Comparison of ENCODE assay signal across 10 cellular contexts in the genomic region with DNA sequence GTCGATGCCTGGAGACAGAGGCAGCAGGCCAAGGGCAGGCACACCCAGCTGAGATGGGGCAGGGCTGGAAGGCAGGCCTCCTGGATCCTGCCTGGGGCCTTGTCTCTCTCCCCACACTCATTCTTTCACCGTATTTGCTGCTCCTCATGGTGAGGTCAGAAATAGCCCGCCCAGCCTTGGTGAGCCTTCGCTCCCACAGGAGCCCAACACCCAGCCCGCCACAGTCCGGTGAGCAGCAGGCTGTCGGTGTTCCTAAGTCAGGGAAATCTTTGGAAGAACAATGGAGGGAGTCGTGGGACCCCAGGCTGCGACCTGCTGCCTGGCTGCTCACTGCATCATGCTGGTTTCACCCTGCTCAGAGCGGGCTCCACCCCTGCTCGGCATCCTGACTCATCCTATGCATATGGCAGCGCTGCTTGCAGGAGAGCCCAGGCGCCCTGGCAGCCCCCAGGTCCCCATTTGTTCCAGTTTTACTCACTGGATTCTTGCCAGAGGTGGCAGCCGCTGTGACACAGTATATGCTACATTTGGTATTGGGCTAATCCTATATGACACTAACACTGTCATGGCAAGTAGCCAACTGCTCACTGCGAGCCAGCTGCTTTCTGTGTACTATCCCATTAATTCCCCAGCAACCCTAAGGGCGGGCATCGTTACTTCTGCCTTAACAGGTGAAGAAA. TPM values are rescaled to one million over a fixed set of nuclear protein-coding genes. Genes with fewer than 3 reads are reported as not detected.
DNase-seq lines count a peak whose midpoint lies in the region; ATAC-seq and TF ChIP-seq lines count a peak whose summit lies in the region.
"Had no signal": no experiment of that assay in that cellular context is flagged by ENCODE, and none has a peak within 500 bp of the region (broad histone marks: within the 10 kb centered on the region; RNA-seq: fewer than 3 reads in every experiment).

No MANE protein-coding gene starts in this region.

- no peak for ATAC-seq in HG02885 (IDR thresholded peaks at IDR 0.05; ENCODE audit: poor library complexity, unreplicated experiment)

- POLR2A ChIA-PET in SK-N-SH (lab: Yijun Ruan, JAX): interaction anchor here (0.6 kb wide), 1 partner anchor 26 kb away, joined by 3 read pairs; no protein-coding TSS in a partner anchor

- H3K9me3 ChIP-seq in SK-N-SH: no peaks in the 10 kb centered on the region
- H3K9me3 ChIP-seq: Caco-2 had no signal

- no peak overlapping the region for H3K27ac Mint-ChIP-seq in CD14-positive monocyte

- H3K79me2 ChIP-seq in SK-N-SH (ENCODE audit: insufficient read depth): no peaks in the 10 kb centered on the region; the same call in 1 of the 2 replicates

- TF ChIP-seq EP300 in Ishikawa (IDR thresholded peaks at IDR 0.05; ENCODE audit: borderline replicate concordance): peak; percentile 95
- TF ChIP-seq EP300 in SK-N-SH (IDR thresholded peaks at IDR 0.05; ENCODE audit: borderline replicate concordance in 1 of 2, low read depth in 1 of 2, low read length in 1 of 2): peak in 1 of 2 experiments; percentile 85; a peak in 2 of 4 replicates

- H4K20me1 ChIP-seq in SK-N-SH (ENCODE audit: insufficient read depth): no peaks in the 10 kb centered on the region

- WGBS in SK-N-SH (ENCODE audit: low lambda C conversion rate): 56% methylated on average over 15 of the region's 17 CpGs

- H3F3A ChIP-seq in SK-N-SH (replicated peaks; ENCODE audit: insufficient read depth): peaks cover 10% of the 10 kb centered on the region

- H3K36me3 ChIP-seq in SK-N-SH (replicated peaks in 1 of 2; ENCODE audit: control insufficient read depth in 1 of 2, insufficient read depth in 2 of 2, low read length in 1 of 2): peaks cover 7 to 12% of the 10 kb centered on the region in 2 experiments

- no peak overlapping the region for H3K4me3 ChIP-seq in SK-N-SH (ENCODE audit: low read depth in 2 of 2, low read length in 1 of 2)

- peaks cover 0 to 5% (median 2%) of the 10 kb centered on the region in 3 donors for H3K27me3 Mint-ChIP-seq in CD14-positive monocyte (ENCODE audit: low read depth in 3 of 3)
- H3K27me3 Mint-ChIP-seq: central memory CD8-positive, alpha-beta T cell had no signal

- CTCF ChIA-PET in SK-N-SH (lab: Yijun Ruan, JAX): interaction anchor here (5.1 kb wide), 1 partner anchor 12 kb away, joined by 54 read pairs; no protein-coding TSS in a partner anchor

- intact Hi-C loops in CD14-positive monocyte (cut with micrococcal nuclease): no loop called here

- peak overlapping the region; percentile 68 to 80 for H3K27ac ChIP-seq in SK-N-SH (ENCODE audit: low read depth in 2 of 2, low read length in 1 of 2)

- peak overlapping the region; percentile 39; the same call in 1 of the 2 replicates for H3K9ac ChIP-seq in SK-N-SH

- H3K4me1 ChIP-seq in SK-N-SH (ENCODE audit: control insufficient read depth in 1 of 2, insufficient read depth in 2 of 2, low read depth in 1 of 2, low read length in 1 of 2): peaks cover 21 to 25% of the 10 kb centered on the region in 2 experiments; a peak in 3 of 4 replicates
- H3K4me1 ChIP-seq: Caco-2 had no signal

- no peak overlapping the region for H3K4me3 Mint-ChIP-seq in CD14-positive monocyte
- H3K4me3 Mint-ChIP-seq: central memory CD8-positive, alpha-beta T cell had no signal

- H3K9me3 Mint-ChIP-seq in CD14-positive monocyte: no peaks in the 10 kb centered on the region
- H3K9me3 Mint-ChIP-seq: central memory CD8-positive, alpha-beta T cell had no signal

- DNase-seq in A172 (ENCODE audit: low spot score): peak; percentile 3
- DNase-seq in SK-N-SH: peak; percentile 87
- DNase-seq in kidney glomerular epithelial cell (lab: John Stamatoyannopoulos, UW): peak; percentile 89
- DNase-seq in SIG-M5 treated with dmso at 0.1 percent for 504 hours (lab: John Stamatoyannopoulos, UW; ENCODE audit: unreplicated experiment): no peak
- no peak for DNase-seq in CD14-positive monocyte (ENCODE audit: low spot score)
- DNase-seq in OCI-M1 (lab: John Stamatoyannopoulos, UW): no peak
- DNase-seq: Caco-2 had no signal

- peak overlapping the region; percentile 31 for H3K4me2 ChIP-seq in SK-N-SH

- H3K4me1 Mint-ChIP-seq in CD14-positive monocyte: no peaks in the 10 kb centered on the region

- TF ChIP-seq CTCF in SK-N-SH (IDR thresholded peaks at IDR 0.05) (no peak), CD14-positive monocyte (IDR thresholded peaks at IDR 0.05) (no peak)

- no peaks in the 10 kb centered on the region for H3K9me2 ChIP-seq in SK-N-SH

- no peak overlapping the region for H2AFZ ChIP-seq in SK-N-SH (ENCODE audit: low read depth)

- peaks cover 69 to 91% of the 10 kb centered on the region in 2 donors for H3K36me3 Mint-ChIP-seq in CD14-positive monocyte

- TF ChIP-seq RAD21 in Ishikawa (IDR thresholded peaks at IDR 0.05; ENCODE audit: low read depth) (peak; percentile 18), SK-N-SH (IDR thresholded peaks at IDR 0.05; ENCODE audit: low read length) (peak; percentile 5; the same call in 1 of the 2 replicates)

- no peaks in the 10 kb centered on the region for H3K27me3 ChIP-seq in SK-N-SH (ENCODE audit: insufficient read depth)

TF ChIP-seq in Ishikawa, 13 proteins besides CTCF, POLR2A, EP300 and RAD21 (continues in another document):
- TF ChIP-seq CREB1 (IDR thresholded peaks at IDR 0.05; ENCODE audit: low read depth) (0 out of 2 replicates have a peak, but pooled peaks have one; percentile 32), YY1 (IDR thresholded peaks at IDR 0.05; ENCODE audit: low read depth) (peak; percentile 84), EGR1 (IDR thresholded peaks at IDR 0.05) (no peak), CEBPB (IDR thresholded peaks at IDR 0.05) (peak; percentile 25; the same call in 1 of the 2 replicates), ZBTB7A (IDR thresholded peaks at IDR 0.05; ENCODE audit: low read depth) (peak; percentile 69; the same call in 1 of the 2 replicates), NFIC (IDR thresholded peaks at IDR 0.05) (peak; percentile 96), FOXM1 (IDR thresholded peaks at IDR 0.05; ENCODE audit: borderline replicate concordance, low read depth) (peak; percentile 84; the same call in 1 of the 2 replicates), TCF12 (IDR thresholded peaks at IDR 0.05; ENCODE audit: low read depth) (peak; percentile 95), TEAD4 (IDR thresholded peaks at IDR 0.05) (peak; percentile 83), TAF1 (IDR thresholded peaks at IDR 0.05; ENCODE audit: low read depth) (0 out of 2 replicates have a peak, but pooled peaks have one; percentile 24)
- TF ChIP-seq, protein P1, sequence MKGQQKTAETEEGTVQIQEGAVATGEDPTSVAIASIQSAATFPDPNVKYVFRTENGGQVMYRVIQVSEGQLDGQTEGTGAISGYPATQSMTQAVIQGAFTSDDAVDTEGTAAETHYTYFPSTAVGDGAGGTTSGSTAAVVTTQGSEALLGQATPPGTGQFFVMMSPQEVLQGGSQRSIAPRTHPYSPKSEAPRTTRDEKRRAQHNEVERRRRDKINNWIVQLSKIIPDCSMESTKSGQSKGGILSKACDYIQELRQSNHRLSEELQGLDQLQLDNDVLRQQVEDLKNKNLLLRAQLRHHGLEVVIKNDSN (IDR thresholded peaks at IDR 0.05): no peak

TF ChIP-seq in SK-N-SH, 30 proteins besides CTCF, POLR2A, EP300 and RAD21 (continues in another document):
- peak; percentile 37; the same call in 1 of the 2 replicates for TF ChIP-seq FOXJ3 (CRISPR knock-in tag; IDR thresholded peaks at IDR 0.05)
- TF ChIP-seq MEF2A (IDR thresholded peaks at IDR 0.05; ENCODE audit: borderline replicate concordance, low read depth): no peak
- TF ChIP-seq ELF1 (IDR thresholded peaks at IDR 0.05): no peak
- TF ChIP-seq MXI1 (IDR thresholded peaks at IDR 0.05; ENCODE audit: low read depth, low read length): peak; percentile 61; the same call in 1 of the 2 replicates
- peak; percentile 56 for TF ChIP-seq NFIC (IDR thresholded peaks at IDR 0.05; ENCODE audit: borderline replicate concordance)
- no peak for TF ChIP-seq YY1 (IDR thresholded peaks at IDR 0.05; ENCODE audit: low read depth)
- no peak for TF ChIP-seq TEAD4 (IDR thresholded peaks at IDR 0.05; ENCODE audit: borderline replicate concordance, insufficient read depth)
- TF ChIP-seq CHD2 (IDR thresholded peaks at IDR 0.05; ENCODE audit: low read length, partially characterized antibody): peak; percentile 28
- TF ChIP-seq, protein P2, sequence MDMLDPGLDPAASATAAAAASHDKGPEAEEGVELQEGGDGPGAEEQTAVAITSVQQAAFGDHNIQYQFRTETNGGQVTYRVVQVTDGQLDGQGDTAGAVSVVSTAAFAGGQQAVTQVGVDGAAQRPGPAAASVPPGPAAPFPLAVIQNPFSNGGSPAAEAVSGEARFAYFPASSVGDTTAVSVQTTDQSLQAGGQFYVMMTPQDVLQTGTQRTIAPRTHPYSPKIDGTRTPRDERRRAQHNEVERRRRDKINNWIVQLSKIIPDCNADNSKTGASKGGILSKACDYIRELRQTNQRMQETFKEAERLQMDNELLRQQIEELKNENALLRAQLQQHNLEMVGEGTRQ (IDR thresholded peaks at IDR 0.05; ENCODE audit: borderline replicate concordance, low read depth, low read length): no peak
- TF ChIP-seq ZBTB33 (IDR thresholded peaks at IDR 0.05; ENCODE audit: borderline replicate concordance, low read depth): no peak
- no peak for TF ChIP-seq POLR2AphosphoS5 (IDR thresholded peaks at IDR 0.05; ENCODE audit: low read depth, low read length)
- TF ChIP-seq NRF1 (IDR thresholded peaks at IDR 0.05; ENCODE audit: low read depth, low read length): no peak
- no peak for TF ChIP-seq GATA2 (CRISPR knock-in tag; IDR thresholded peaks at IDR 0.05)
- peak; percentile 59 for TF ChIP-seq RCOR1 (IDR thresholded peaks at IDR 0.05; ENCODE audit: low read length)
- no peak for TF ChIP-seq SMC3 (IDR thresholded peaks at IDR 0.05; ENCODE audit: low read depth, low read length)
- TF ChIP-seq FOXM1 (IDR thresholded peaks at IDR 0.05; ENCODE audit: low read depth): no peak

RNA-seq across cellular contexts. Expression of gene NCS1, which starts 53.2 kb away (rescaled TPM):
- total RNA-seq in A172 (2014; rRNA removed; shearing (Covaris generic)): 42.6 and 43.2 TPM in 2 replicates
- polyA plus RNA-seq in SK-N-SH (2012; rRNA removed) (40.6 and 52.9 TPM in 2 replicates), CD14-positive monocyte (not detected)
- 30.8 and 37.3 TPM in 2 replicates for polyA plus RNA-seq in SK-N-SH (2012; cell fraction: cytosol; rRNA removed)
- 21.5 and 23.7 TPM in 2 replicates for polyA plus RNA-seq in SK-N-SH (2012; cell fraction: nucleus; rRNA removed)

Comparison
In these comparisons a context has a peak if more than half of its experiments do, and no peak if none do; other contexts are left out.
1. DNase-seq: peak in A172 (single experiment), SK-N-SH (single experiment) and kidney glomerular epithelial cell (single experiment); none in SIG-M5 treated with dmso at 0.1 percent for 504 hours (single experiment), CD14-positive monocyte (single experiment) and OCI-M1 (single experiment).
2. RNA of gene NCS1, which starts 53.2 kb away (polyA plus RNA-seq): 21.5 to 52.9 TPM in SK-N-SH; not detected in CD14-positive monocyte; every median in the first group is over 10 times any median in the second.